In the genomic region with DNA sequence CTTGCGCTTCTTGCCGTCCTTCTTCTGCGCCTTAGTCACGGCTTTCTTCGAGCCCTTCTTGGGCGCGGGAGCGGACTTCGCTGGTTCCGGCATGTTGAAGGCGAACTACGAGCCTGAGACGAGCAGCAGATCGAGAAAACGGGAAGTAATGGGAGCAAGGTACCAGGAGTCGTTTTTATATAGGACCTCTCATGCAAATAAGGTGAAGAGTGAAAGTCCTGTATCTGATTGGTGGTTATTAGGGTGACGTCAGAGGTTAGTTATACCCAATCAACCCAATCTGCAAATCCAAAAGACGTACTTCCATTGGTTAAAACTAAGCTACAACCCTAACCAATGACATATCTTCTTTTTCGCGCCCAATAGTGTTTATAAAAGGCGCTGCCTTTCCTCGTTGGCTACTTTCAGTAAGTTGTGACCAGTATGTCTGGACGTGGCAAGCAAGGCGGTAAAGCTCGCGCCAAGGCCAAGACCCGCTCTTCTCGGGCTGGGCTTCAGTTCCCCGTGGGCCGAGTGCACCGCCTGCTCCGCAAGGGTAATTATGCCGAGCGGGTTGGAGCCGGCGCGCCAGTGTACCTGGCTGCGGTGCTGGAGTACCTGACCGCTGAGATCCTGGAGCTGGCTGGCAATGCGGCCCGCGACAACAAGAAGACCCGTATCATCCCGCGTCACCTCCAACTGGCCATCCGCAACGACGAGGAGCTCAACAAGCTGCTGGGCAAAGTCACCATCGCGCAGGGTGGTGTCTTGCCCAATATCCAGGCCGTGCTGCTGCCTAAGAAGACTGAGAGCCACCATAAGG, we compare ENCODE assay signal across 8 cellular contexts.
DNase-seq lines count a peak whose midpoint lies in the region; ATAC-seq and TF ChIP-seq lines count a peak whose summit lies in the region.

No MANE protein-coding gene starts in this region.

- no peaks in the 10 kb centered on the region for H3K9me3 ChIP-seq in body of pancreas

- DNase-seq in A172 (ENCODE audit: low spot score) (peak; percentile 100), NCI-H1930 (lab: John Stamatoyannopoulos, UW) (peak; percentile 94 to 96), T-helper 9 cell (peak; percentile 57), body of pancreas (peak; percentile 84 to 92 (median 86)), iPS DF 4.7 (ENCODE audit: extremely low read depth, low spot score) (peak; percentile 100), retinal pigment epithelial cell (ENCODE audit: low read depth) (peak; percentile 99)

- TF ChIP-seq CTCF in body of pancreas (IDR thresholded peaks at IDR 0.05), result peak in 1 of 7 experiments; percentile 1
- no peak for TF ChIP-seq CTCF in retinal pigment epithelial cell (conservative IDR thresholded peaks at IDR 0.05; ENCODE audit: low read depth, low read length)

- peak; percentile 75 for ATAC-seq in GM18508 (IDR thresholded peaks at IDR 0.05; ENCODE audit: insufficient read depth, unreplicated experiment)
- peak; percentile 72 for ATAC-seq in HG02970 (IDR thresholded peaks at IDR 0.05; ENCODE audit: low FRiP score, unreplicated experiment)
- peak; percentile 96 for ATAC-seq in body of pancreas

- H3K4me3 ChIP-seq in body of pancreas (peak overlapping the region; percentile 22 to 35), retinal pigment epithelial cell (ENCODE audit: low read length) (peak overlapping the region; percentile 59)

- H3K4me1 ChIP-seq in body of pancreas, result peaks cover 26% of the 10 kb centered on the region

- WGBS in body of pancreas, 2 donors, result 2 to 5% methylated on average over 36 to 51 of the region's 51 CpGs

- H3K36me3 ChIP-seq in body of pancreas (replicated peaks in 1 of 2; ENCODE audit: insufficient read depth in 1 of 2, low read depth in 2 of 2), result no peaks in the 10 kb centered on the region

- peak overlapping the region; percentile 85 to 96 (median 94) for H3K27ac ChIP-seq in body of pancreas

- TF ChIP-seq POLR2A in body of pancreas (IDR thresholded peaks at IDR 0.05), result peak; percentile 93 to 100 (median 99)

- no peaks in the 10 kb centered on the region for H3K27me3 ChIP-seq in body of pancreas

- intact Hi-C loops in body of pancreas (cut with DNase I), result no loop called here

Comparison
In these comparisons a context has a peak if more than half of its experiments do, and no peak if none do; other contexts are left out.
1. Peak in every context shown above with its lines: DNase-seq, ATAC-seq, H3K4me3 ChIP-seq and H3K27ac ChIP-seq.